In the genomic region with DNA sequence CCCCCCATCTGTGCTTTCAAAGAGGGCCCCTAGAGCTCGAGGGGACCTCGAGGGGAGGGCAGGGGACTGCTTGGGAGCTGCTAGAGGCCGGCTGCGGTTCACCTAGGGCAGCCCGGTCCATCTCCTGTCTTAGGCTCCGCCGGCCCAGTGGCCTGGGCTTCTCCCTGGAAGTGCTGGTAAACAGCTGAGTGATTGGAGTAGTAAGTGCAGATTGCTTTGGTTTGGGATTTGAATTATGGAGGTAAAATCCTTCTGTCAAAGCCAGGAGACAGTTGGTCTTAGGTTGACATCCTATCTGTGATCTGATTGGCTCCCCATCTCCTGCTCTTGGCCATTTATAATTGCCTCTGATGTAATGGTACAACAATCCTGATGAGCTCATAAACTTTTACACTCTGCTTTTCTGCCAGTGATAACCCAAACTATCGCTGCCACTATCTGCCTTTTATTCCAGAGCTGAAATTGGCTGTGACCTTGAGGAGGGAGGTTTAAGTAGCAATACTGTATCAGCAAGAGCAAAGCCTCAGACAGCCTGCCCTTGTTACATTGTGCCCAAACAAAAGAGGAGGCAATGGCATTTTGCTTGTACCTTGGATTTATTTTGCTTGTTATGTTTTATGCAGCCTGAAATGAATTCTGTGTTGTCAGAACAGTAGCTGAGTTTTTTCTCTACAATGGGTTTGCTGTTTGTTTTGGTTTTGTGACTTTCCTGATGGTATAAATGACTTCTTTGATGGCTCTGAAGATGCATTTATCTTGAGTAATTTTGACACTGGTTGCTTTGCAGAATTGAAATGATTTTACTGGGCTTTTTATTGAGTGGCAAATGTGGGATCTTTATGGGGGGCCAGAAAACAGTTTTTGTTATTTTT, we compare ENCODE assay signal across 1 cellular context.
TF ChIP-seq lines count a peak whose summit lies in the region.

No MANE protein-coding gene starts in this region.

TF ChIP-seq in HepG2, 621 proteins besides CTCF, POLR2A, EP300 and RAD21 (continued from another document):
- TF ChIP-seq, protein P1, sequence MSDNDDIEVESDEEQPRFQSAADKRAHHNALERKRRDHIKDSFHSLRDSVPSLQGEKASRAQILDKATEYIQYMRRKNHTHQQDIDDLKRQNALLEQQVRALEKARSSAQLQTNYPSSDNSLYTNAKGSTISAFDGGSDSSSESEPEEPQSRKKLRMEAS (IDR thresholded peaks at IDR 0.05): peak; percentile 40
- no peak for TF ChIP-seq AGO2 (optimal IDR thresholded peaks at IDR 0.05; ENCODE audit: low read depth, low read length)
- TF ChIP-seq, protein P2, sequence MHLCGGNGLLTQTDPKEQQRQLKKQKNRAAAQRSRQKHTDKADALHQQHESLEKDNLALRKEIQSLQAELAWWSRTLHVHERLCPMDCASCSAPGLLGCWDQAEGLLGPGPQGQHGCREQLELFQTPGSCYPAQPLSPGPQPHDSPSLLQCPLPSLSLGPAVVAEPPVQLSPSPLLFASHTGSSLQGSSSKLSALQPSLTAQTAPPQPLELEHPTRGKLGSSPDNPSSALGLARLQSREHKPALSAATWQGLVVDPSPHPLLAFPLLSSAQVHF (CRISPR knock-in tag; IDR thresholded peaks at IDR 0.05): no peak
- TF ChIP-seq, protein P3, sequence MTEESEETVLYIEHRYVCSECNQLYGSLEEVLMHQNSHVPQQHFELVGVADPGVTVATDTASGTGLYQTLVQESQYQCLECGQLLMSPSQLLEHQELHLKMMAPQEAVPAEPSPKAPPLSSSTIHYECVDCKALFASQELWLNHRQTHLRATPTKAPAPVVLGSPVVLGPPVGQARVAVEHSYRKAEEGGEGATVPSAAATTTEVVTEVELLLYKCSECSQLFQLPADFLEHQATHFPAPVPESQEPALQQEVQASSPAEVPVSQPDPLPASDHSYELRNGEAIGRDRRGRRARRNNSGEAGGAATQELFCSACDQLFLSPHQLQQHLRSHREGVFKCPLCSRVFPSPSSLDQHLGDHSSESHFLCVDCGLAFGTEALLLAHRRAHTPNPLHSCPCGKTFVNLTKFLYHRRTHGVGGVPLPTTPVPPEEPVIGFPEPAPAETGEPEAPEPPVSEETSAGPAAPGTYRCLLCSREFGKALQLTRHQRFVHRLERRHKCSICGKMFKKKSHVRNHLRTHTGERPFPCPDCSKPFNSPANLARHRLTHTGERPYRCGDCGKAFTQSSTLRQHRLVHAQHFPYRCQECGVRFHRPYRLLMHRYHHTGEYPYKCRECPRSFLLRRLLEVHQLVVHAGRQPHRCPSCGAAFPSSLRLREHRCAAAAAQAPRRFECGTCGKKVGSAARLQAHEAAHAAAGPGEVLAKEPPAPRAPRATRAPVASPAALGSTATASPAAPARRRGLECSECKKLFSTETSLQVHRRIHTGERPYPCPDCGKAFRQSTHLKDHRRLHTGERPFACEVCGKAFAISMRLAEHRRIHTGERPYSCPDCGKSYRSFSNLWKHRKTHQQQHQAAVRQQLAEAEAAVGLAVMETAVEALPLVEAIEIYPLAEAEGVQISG (CRISPR knock-in tag; IDR thresholded peaks at IDR 0.05): peak; percentile 29; the same call in 1 of the 2 replicates
- TF ChIP-seq, protein P4, sequence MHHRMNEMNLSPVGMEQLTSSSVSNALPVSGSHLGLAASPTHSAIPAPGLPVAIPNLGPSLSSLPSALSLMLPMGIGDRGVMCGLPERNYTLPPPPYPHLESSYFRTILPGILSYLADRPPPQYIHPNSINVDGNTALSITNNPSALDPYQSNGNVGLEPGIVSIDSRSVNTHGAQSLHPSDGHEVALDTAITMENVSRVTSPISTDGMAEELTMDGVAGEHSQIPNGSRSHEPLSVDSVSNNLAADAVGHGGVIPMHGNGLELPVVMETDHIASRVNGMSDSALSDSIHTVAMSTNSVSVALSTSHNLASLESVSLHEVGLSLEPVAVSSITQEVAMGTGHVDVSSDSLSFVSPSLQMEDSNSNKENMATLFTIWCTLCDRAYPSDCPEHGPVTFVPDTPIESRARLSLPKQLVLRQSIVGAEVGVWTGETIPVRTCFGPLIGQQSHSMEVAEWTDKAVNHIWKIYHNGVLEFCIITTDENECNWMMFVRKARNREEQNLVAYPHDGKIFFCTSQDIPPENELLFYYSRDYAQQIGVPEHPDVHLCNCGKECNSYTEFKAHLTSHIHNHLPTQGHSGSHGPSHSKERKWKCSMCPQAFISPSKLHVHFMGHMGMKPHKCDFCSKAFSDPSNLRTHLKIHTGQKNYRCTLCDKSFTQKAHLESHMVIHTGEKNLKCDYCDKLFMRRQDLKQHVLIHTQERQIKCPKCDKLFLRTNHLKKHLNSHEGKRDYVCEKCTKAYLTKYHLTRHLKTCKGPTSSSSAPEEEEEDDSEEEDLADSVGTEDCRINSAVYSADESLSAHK (CRISPR knock-in tag; IDR thresholded peaks at IDR 0.05; ENCODE audit: borderline replicate concordance): no peak
- TF ChIP-seq ETV5 (CRISPR knock-in tag; IDR thresholded peaks at IDR 0.05; ENCODE audit: borderline replicate concordance): no peak
- no peak for TF ChIP-seq ARID2 (CRISPR knock-in tag; IDR thresholded peaks at IDR 0.05; ENCODE audit: borderline replicate concordance)
- TF ChIP-seq MIXL1 (CRISPR knock-in tag; IDR thresholded peaks at IDR 0.05): peak; percentile 75; the same call in 1 of the 2 replicates
- peak; percentile 40 for TF ChIP-seq MED8 (CRISPR knock-in tag; IDR thresholded peaks at IDR 0.05; ENCODE audit: insufficient replicate concordance)
- peak; percentile 20; the same call in 1 of the 2 replicates for TF ChIP-seq FOXK1 (CRISPR knock-in tag; IDR thresholded peaks at IDR 0.05; ENCODE audit: borderline replicate concordance, low read depth)
- TF ChIP-seq, protein P5, sequence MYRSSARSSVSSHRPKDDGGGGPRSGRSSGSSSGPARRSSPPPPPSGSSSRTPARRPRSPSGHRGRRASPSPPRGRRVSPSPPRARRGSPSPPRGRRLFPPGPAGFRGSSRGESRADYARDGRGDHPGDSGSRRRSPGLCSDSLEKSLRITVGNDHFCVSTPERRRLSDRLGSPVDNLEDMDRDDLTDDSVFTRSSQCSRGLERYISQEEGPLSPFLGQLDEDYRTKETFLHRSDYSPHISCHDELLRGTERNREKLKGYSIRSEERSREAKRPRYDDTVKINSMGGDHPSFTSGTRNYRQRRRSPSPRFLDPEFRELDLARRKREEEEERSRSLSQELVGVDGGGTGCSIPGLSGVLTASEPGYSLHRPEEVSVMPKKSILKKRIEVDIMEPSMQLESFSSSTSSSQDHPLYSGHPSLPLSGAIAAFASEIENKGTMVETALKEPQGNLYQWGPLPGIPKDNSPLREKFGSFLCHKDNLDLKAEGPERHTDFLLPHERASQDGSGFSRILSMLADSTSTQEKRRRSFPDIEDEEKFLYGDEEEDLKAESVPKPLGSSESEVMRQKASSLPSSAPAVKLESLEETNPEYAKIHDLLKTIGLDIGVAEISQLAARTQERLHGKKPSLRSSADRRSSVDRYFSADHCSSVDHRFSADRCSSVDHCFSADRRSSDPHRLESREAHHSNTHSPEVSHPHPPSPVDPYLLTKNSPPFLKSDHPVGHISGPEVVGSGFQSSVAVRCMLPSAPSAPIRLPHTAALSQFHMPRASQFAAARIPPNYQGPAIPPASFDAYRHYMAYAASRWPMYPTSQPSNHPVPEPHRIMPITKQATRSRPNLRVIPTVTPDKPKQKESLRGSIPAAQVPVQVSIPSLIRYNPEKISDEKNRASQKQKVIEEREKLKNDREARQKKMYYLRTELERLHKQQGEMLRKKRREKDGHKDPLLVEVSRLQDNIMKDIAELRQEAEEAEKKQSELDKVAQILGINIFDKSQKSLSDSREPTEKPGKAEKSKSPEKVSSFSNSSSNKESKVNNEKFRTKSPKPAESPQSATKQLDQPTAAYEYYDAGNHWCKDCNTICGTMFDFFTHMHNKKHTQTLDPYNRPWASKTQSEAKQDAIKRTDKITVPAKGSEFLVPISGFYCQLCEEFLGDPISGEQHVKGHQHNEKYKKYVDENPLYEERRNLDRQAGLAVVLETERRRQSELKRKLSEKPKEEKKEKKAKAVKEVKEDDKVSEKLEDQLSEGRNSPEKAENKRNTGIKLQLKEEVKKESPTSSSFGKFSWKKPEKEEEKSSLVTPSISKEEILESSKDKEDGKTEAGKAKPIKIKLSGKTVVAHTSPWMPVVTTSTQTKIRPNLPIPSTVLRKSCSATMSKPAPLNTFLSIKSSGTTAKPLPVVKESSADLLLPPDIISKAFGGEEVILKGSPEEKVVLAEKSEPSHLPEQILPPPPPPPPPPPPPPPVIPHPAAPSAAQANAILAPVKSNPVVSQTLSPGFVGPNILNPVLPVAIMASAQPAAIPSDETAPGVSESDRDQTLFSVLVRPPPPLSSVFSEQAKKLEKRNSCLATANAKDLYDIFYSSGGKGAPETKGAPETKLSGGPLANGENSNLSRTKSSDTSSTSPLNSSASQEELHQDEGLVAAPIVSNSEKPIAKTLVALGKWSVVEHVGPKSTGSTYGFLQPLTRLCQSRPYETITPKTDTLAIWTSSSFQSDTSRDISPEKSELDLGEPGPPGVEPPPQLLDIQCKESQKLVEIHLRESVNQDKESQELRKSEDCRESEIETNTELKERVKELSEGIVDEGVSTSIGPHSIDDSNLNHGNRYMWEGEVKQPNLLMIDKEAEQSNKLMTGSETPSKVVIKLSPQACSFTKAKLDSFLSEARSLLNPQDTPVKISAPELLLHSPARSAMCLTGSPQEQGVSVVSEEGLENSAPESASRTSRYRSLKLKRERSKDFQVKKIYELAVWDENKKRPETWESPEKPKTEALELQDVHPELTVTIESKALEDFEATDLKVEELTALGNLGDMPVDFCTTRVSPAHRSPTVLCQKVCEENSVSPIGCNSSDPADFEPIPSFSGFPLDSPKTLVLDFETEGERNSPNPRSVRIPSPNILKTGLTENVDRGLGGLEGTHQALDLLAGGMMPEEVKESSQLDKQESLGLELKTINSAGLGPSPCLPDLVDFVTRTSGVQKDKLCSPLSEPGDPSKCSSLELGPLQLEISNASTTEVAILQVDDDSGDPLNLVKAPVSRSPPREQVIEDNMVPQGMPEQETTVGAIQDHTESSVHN (CRISPR knock-in tag; IDR thresholded peaks at IDR 0.05): no peak
- TF ChIP-seq, protein P6, sequence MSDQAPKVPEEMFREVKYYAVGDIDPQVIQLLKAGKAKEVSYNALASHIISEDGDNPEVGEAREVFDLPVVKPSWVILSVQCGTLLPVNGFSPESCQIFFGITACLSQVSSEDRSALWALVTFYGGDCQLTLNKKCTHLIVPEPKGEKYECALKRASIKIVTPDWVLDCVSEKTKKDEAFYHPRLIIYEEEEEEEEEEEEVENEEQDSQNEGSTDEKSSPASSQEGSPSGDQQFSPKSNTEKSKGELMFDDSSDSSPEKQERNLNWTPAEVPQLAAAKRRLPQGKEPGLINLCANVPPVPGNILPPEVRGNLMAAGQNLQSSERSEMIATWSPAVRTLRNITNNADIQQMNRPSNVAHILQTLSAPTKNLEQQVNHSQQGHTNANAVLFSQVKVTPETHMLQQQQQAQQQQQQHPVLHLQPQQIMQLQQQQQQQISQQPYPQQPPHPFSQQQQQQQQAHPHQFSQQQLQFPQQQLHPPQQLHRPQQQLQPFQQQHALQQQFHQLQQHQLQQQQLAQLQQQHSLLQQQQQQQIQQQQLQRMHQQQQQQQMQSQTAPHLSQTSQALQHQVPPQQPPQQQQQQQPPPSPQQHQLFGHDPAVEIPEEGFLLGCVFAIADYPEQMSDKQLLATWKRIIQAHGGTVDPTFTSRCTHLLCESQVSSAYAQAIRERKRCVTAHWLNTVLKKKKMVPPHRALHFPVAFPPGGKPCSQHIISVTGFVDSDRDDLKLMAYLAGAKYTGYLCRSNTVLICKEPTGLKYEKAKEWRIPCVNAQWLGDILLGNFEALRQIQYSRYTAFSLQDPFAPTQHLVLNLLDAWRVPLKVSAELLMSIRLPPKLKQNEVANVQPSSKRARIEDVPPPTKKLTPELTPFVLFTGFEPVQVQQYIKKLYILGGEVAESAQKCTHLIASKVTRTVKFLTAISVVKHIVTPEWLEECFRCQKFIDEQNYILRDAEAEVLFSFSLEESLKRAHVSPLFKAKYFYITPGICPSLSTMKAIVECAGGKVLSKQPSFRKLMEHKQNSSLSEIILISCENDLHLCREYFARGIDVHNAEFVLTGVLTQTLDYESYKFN (CRISPR knock-in tag; conservative IDR thresholded peaks at IDR 0.05): no peak
- no peak for TF ChIP-seq ZNF230 (CRISPR knock-in tag; IDR thresholded peaks at IDR 0.05)
- TF ChIP-seq, protein P7, sequence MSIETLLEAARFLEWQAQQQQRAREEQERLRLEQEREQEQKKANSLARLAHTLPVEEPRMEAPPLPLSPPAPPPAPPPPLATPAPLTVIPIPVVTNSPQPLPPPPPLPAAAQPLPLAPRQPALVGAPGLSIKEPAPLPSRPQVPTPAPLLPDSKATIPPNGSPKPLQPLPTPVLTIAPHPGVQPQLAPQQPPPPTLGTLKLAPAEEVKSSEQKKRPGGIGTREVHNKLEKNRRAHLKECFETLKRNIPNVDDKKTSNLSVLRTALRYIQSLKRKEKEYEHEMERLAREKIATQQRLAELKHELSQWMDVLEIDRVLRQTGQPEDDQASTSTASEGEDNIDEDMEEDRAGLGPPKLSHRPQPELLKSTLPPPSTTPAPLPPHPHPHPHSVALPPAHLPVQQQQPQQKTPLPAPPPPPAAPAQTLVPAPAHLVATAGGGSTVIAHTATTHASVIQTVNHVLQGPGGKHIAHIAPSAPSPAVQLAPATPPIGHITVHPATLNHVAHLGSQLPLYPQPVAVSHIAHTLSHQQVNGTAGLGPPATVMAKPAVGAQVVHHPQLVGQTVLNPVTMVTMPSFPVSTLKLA (IDR thresholded peaks at IDR 0.05): peak; percentile 35; the same call in 1 of the 2 replicates
- no peak for TF ChIP-seq CENPX (CRISPR knock-in tag; IDR thresholded peaks at IDR 0.05)
- TF ChIP-seq FOSL1 (CRISPR knock-in tag; IDR thresholded peaks at IDR 0.05; ENCODE audit: borderline replicate concordance): no peak
- no peak for TF ChIP-seq JDP2 (CRISPR knock-in tag; IDR thresholded peaks at IDR 0.05; ENCODE audit: borderline replicate concordance)
- TF ChIP-seq ZNF552 (CRISPR knock-in tag; IDR thresholded peaks at IDR 0.05; ENCODE audit: borderline replicate concordance): no peak
- TF ChIP-seq NFYC (CRISPR knock-in tag; IDR thresholded peaks at IDR 0.05): peak; percentile 72
- 0 out of 2 replicates have a peak, but pooled peaks have one; percentile 34 for TF ChIP-seq CREB1 (IDR thresholded peaks at IDR 0.05)
- peak; percentile 45 for TF ChIP-seq CREB1 (CRISPR knock-in tag; IDR thresholded peaks at IDR 0.05)
- TF ChIP-seq TBP (CRISPR knock-in tag; IDR thresholded peaks at IDR 0.05): no peak
- no peak for TF ChIP-seq ZNF776 (CRISPR knock-in tag; IDR thresholded peaks at IDR 0.05)
- TF ChIP-seq DMAP1 (CRISPR knock-in tag; IDR thresholded peaks at IDR 0.05): no peak
